9 cellular contexts compared by ENCODE assay signal in the genomic region with DNA sequence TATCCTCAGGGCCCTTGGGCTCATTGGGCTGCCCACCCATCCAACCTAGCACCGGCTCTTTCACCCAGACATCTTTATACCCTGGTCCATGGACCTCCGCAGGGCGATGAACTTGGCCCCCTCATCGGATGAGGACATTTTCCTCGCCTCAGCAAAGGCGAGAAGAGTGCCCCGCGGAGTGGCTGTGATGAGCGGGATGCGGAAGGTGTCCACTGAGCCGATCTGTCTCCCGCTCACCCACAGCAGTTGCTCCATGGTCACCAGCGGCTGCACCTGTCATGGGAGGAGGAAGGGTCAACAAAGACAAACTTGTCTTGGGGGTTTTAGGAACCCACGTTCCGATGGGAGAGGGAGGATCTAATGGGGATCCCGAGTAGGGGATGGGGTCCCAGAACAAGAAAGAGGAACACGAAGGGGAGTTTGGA. TPM values are rescaled to one million over a fixed set of nuclear protein-coding genes. Genes with fewer than 3 reads are reported as not detected.
DNase-seq lines count a peak whose midpoint lies in the region; ATAC-seq and TF ChIP-seq lines count a peak whose summit lies in the region.
"Had no signal": no experiment of that assay in that cellular context is flagged by ENCODE, and none has a peak within 500 bp of the region (broad histone marks: within the 10 kb centered on the region; RNA-seq: fewer than 3 reads in every experiment).

No MANE protein-coding gene starts in this region.

- H3K27me3 ChIP-seq in Caco-2 (replicated peaks; ENCODE audit: control insufficient read depth, insufficient read depth, low read length) (no peaks in the 10 kb centered on the region), Peyer's patch (no peaks in the 10 kb centered on the region), esophagus muscularis mucosa (no peaks in the 10 kb centered on the region), ovary (no peaks in the 10 kb centered on the region)

- BruUV-seq in Caco-2 (replicated peaks; lab: Mats Ljungman, UMichigan): TSS peak; percentile 51

- TF ChIP-seq EP300 in esophagus muscularis mucosa (IDR thresholded peaks at IDR 0.05) (no peak), ovary (IDR thresholded peaks at IDR 0.05) (no peak)

- WGBS in esophagus muscularis mucosa: 32% methylated on average over 10 of the region's 17 CpGs
- 28 to 36% (median 36%) methylated on average over 17 of the region's 17 CpGs for WGBS in ovary, 3 donors

- peaks cover 14% of the 10 kb centered on the region for H3K4me1 ChIP-seq in Caco-2
- H3K4me1 ChIP-seq in Peyer's patch: peaks cover 0 to 17% (median 2%) of the 10 kb centered on the region in 4 donors
- H3K4me1 ChIP-seq in esophagus muscularis mucosa: peaks cover 20 to 35% (median 27%) of the 10 kb centered on the region in 4 donors
- peaks cover 4% of the 10 kb centered on the region for H3K4me1 ChIP-seq in ovary (ENCODE audit: insufficient read depth)

- H3K27ac ChIP-seq in Peyer's patch (peak overlapping the region; percentile 79 to 86 (median 86)), esophagus muscularis mucosa (replicated peaks in 1 of 4) (peak overlapping the region; percentile 86 to 95 (median 91)), ovary (peak overlapping the region; percentile 65 to 70)

- no peak for TF ChIP-seq CTCF in Caco-2 (IDR thresholded peaks at IDR 0.05; ENCODE audit: insufficient read depth in 1 of 2, low read depth in 1 of 2, low read length in 1 of 2, severe bottlenecking in 1 of 2, unreplicated experiment in 1 of 2)
- TF ChIP-seq CTCF in Peyer's patch (IDR thresholded peaks at IDR 0.05): no peak
- no peak for TF ChIP-seq CTCF in esophagus muscularis mucosa (IDR thresholded peaks at IDR 0.05)
- no peak for TF ChIP-seq CTCF in ovary (IDR thresholded peaks at IDR 0.05)

- POLR2A ChIA-PET in Caco-2 (lab: Charles Lee): interaction anchor here (0.5 to 3.3 kb wide), 10 partner anchors 14 to 320 kb away, joined by 5 to 40 read pairs (median 9); partner anchors contain the start of genes ABHD16A, DDX39B, EHMT2 and HSPA1B

- H3K4me3 Mint-ChIP-seq in Caco-2 (ENCODE audit: unreplicated experiment): peak overlapping the region; percentile 100

- intact Hi-C loops in Caco-2 (cut with micrococcal nuclease; ENCODE audit: unreplicated experiment): loop anchor here (2.0 kb wide), 1 partner anchor 55 kb away; the partner anchor contains the start of gene LSM2
- intact Hi-C loops in esophagus muscularis mucosa (cut with DNase I): loop anchor here (10.0 kb wide), 1 partner anchor 177 kb away; the partner anchor contains the start of gene LY6G5C
- intact Hi-C loops in ovary (cut with DNase I): loop anchor here in 2 of 4 donors (10.0 kb wide), 1 partner anchor 177 kb away; the partner anchor contains the start of gene LY6G5C (in 2 of the 2)

- no peaks in the 10 kb centered on the region for H3K9me3 Mint-ChIP-seq in Caco-2 (ENCODE audit: unreplicated experiment)

- peak overlapping the region; percentile 100 for H3K27ac Mint-ChIP-seq in Caco-2 (ENCODE audit: unreplicated experiment)

- CTCF ChIA-PET in Caco-2 (lab: Charles Lee): interaction anchor here (0.8 to 1.1 kb wide), 2 partner anchors 61 to 89 kb away, joined by 3 to 7 read pairs; no protein-coding TSS in a partner anchor

- H3K36me3 ChIP-seq in Caco-2 (ENCODE audit: control insufficient read depth, insufficient read depth, low read length) (peaks cover 9% of the 10 kb centered on the region), Peyer's patch (peaks cover 0 to 37% (median 0%) of the 10 kb centered on the region in 3 donors), esophagus muscularis mucosa (peaks cover 15 to 43% (median 41%) of the 10 kb centered on the region in 4 donors), ovary (no peaks in the 10 kb centered on the region)

- H3K4me3 ChIP-seq in Caco-2 (ENCODE audit: low read depth, low read length) (peak overlapping the region; percentile 76), Peyer's patch (peak overlapping the region; percentile 64 to 75 (median 69)), esophagus muscularis mucosa (peak overlapping the region; percentile 76 to 92 (median 84)), ovary (peak overlapping the region; percentile 53)

- TF ChIP-seq POLR2A in Peyer's patch (IDR thresholded peaks at IDR 0.05) (no peak), esophagus muscularis mucosa (IDR thresholded peaks at IDR 0.05; ENCODE audit: low read depth) (no peak), ovary (IDR thresholded peaks at IDR 0.05) (no peak)

- DNase-seq in Caco-2 (no peak), Peyer's patch (no peak), esophagus muscularis mucosa (ENCODE audit: extremely low spot score) (no peak), ovary (peak in 1 of 5 donors; percentile 14), NOMO-1 (lab: John Stamatoyannopoulos, UW; ENCODE audit: unreplicated experiment in 2 of 2) (no peak), DMS153 treated with DMSO at 0.1 percent for 48 hours (lab: John Stamatoyannopoulos, UW; ENCODE audit: unreplicated experiment) (no peak), NCI-H2196 (lab: John Stamatoyannopoulos, UW; ENCODE audit: unreplicated experiment) (no peak)

- peaks cover 60% of the 10 kb centered on the region for H3K36me3 Mint-ChIP-seq in Caco-2 (ENCODE audit: insufficient read depth, unreplicated experiment)

- no peaks in the 10 kb centered on the region for H3K27me3 Mint-ChIP-seq in Caco-2 (ENCODE audit: insufficient read depth, unreplicated experiment)

- no peak for ATAC-seq in GM18502 (IDR thresholded peaks at IDR 0.05; ENCODE audit: poor library complexity, unreplicated experiment)

- H3K9me3 ChIP-seq in Caco-2 (no peaks in the 10 kb centered on the region), Peyer's patch (no peaks in the 10 kb centered on the region), esophagus muscularis mucosa (no peaks in the 10 kb centered on the region), ovary (no peaks in the 10 kb centered on the region)

- peaks cover 24% of the 10 kb centered on the region for H3K4me1 Mint-ChIP-seq in Caco-2 (ENCODE audit: low read depth, unreplicated experiment)

RNA-seq across cellular contexts. Expression of gene NEU1, which starts 0.7 kb away (rescaled TPM):
- total RNA-seq in Caco-2 (2022) (173 and 176 TPM in 2 replicates), Peyer's patch (100 to 1,000 TPM in 1 of 4 donors, 10 to 100 TPM in 3; 11.6 to 100 (median 81.8) TPM), esophagus muscularis mucosa (10 to 100 TPM; 24.9 to 39.6 (median 34.9) TPM), ovary (10 to 100 TPM; 23.7 to 35.7 (median 28.2) TPM)
- polyA plus RNA-seq in ovary: 10 to 100 TPM; 26.3 to 61.1 TPM

RNA-seq across cellular contexts. Expression of gene SLC44A4, which starts 16.9 kb away (rescaled TPM):
- total RNA-seq in Caco-2 (2022) (0.57 TPM in 1 of 2 replicates, not detected in the other), Peyer's patch (100 to 1,000 TPM in 3 of 4 donors, 10 to 100 TPM in 1; 64.4 to 508 (median 436) TPM), esophagus muscularis mucosa (under 1 TPM in 2 of 4 donors, not detected in 2; 0.19 to 0.80 TPM), ovary (10 to 100 TPM in 1 of 7 donors, 1 to 10 TPM in 6; 1.4 to 54.8 (median 6.4) TPM)
- polyA plus RNA-seq in ovary: 1 to 10 TPM; 1.8 to 2.5 TPM
- total RNA-seq: activated CD8-positive, alpha-beta memory T cell treated with anti-CD3 and anti-CD28 coated beads for 36 hours had no signal

RNA-seq across cellular contexts. Expression of gene HSPA1B, which starts 34.4 kb away (rescaled TPM):
- 99.0 and 112 TPM in 2 replicates for total RNA-seq in Caco-2 (2022)
- total RNA-seq in Peyer's patch: 100 to 1,000 TPM in 3 of 4 donors, 10 to 100 TPM in 1; 85.7 to 199 (median 146) TPM
- total RNA-seq in esophagus muscularis mucosa: 100 to 1,000 TPM; 120 to 315 (median 274) TPM
- total RNA-seq in ovary: 100 to 1,000 TPM; 119 to 506 (median 196) TPM
- 10 to 100 TPM; 41.9 to 66.0 TPM for polyA plus RNA-seq in ovary

RNA-seq across cellular contexts. Expression of gene EHMT2, which starts 35.6 kb away (rescaled TPM):
- 64.3 and 65.7 TPM in 2 replicates for total RNA-seq in Caco-2 (2022)
- total RNA-seq in Peyer's patch: 10 to 100 TPM; 25.0 to 75.1 (median 50.6) TPM
- 10 to 100 TPM; 25.7 to 48.4 (median 38.1) TPM for total RNA-seq in esophagus muscularis mucosa
- total RNA-seq in ovary: 10 to 100 TPM; 23.1 to 71.7 (median 57.7) TPM
- polyA plus RNA-seq in ovary: 10 to 100 TPM; 19.7 to 48.4 TPM

RNA-seq across cellular contexts. Expression of gene ZBTB12, which starts 40.0 kb away (rescaled TPM):
- total RNA-seq in Caco-2 (2022) (9.6 and 11.7 TPM in 2 replicates), Peyer's patch (1 to 10 TPM in 3 of 4 donors, not detected in 1; 1.0 to 5.0 (median 1.9) TPM), esophagus muscularis mucosa (1 to 10 TPM in 3 of 4 donors, under 1 TPM in 1; 0.66 to 2.5 (median 1.6) TPM), ovary (10 to 100 TPM in 5 of 7 donors, 1 to 10 TPM in 2; 1.9 to 24.8 (median 10.8) TPM)
- polyA plus RNA-seq in ovary: 10 to 100 TPM in 1 of 2 donors, 1 to 10 TPM in 1; 2.4 to 10.3 TPM
